Comparison of ENCODE assay signal across 34 cellular contexts in genomic region chr13:58744686-58745085, GRCh38.
"Had no signal": no experiment of that assay in that cellular context is flagged by ENCODE, and none has a peak within 500 bp of the region (broad histone marks: within the 10 kb centered on the region; RNA-seq: fewer than 3 reads in every experiment).

No MANE protein-coding gene starts in this region.

- H3K36me3 ChIP-seq: MG63 had no signal

- H3K4me2 ChIP-seq: KMS-11 had no signal

- H3K4me3 ChIP-seq: MG63 had no signal

- H3K9me3 ChIP-seq: MG63 had no signal

- H3K9ac ChIP-seq: KMS-11 had no signal

- DNase-seq: Karpas-422, Kasumi-1, MG63, MM.1S, NCI-H1048, NCI-H1092, NCI-H1092 treated with DMSO at 0.1 percent for 48 hours, NCI-H1105, NCI-H1105 treated with DMSO at 0.1 percent for 48 hours, NCI-H1417, NCI-H1417 treated with DMSO at 0.1 percent for 48 hours, NCI-H1436, NCI-H1436 treated with DMSO at 0.1 percent for 48 hours, NCI-H146, NCI-H1694, NCI-H1694 treated with DMSO at 0.1 percent for 48 hours, NCI-H187, NCI-H187 treated with DMSO at 0.1 percent for 48 hours, NCI-H1930, NCI-H2029, NCI-H2029 treated with DMSO at 0.1 percent for 48 hours, NCI-H2081, NCI-H2081 treated with DMSO at 0.1 percent for 48 hours, NCI-H2107, NCI-H2171, NCI-H2171 treated with DMSO at 0.1 percent for 48 hours, NCI-H2227 treated with DMSO at 0.1 percent for 48 hours, NCI-H226, NCI-H345, NCI-H446, NCI-H446 treated with DMSO at 0.1 percent for 48 hours, NCI-H510A, NCI-H510A treated with DMSO at 0.1 percent for 48 hours had no signal

- H3K27ac ChIP-seq: KMS-11 had no signal

- H3K27me3 ChIP-seq: MG63 had no signal
